ENCODE assay signal across 9 cellular contexts in the genomic region with DNA sequence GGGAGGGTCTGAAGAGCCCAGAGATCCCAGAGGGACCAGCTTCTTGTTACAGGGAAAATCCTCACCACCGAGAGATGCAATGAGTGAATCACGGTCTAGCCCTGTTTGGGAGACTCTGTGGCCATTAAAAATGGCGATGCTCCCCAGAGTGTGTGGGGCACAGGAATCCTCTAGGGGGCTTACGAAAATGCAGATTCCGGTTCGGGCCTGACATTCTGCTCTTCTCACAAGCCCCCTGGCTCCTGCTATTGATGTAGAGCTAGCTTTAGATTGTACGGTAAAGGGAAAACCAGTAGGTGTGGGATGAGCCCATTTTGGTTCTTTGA. TPM values are rescaled to one million over a fixed set of nuclear protein-coding genes. Genes with fewer than 3 reads are reported as not detected.
A peak's percentile ranks its signal among the peaks of the same experiment; 100 is the strongest.
DNase-seq lines count a peak whose midpoint lies in the region; ATAC-seq, FAIRE-seq and TF ChIP-seq lines count a peak whose summit lies in the region.
"Had no signal": no experiment of that assay in that cellular context is flagged by ENCODE, and none has a peak within 500 bp of the region (broad histone marks: within the 10 kb centered on the region; RNA-seq: fewer than 3 reads in every experiment).

No MANE protein-coding gene starts in this region.

- no TSS peak for BruUV-seq in endothelial cell of umbilical vein (replicated peaks; lab: Mats Ljungman, UMichigan)

- peak overlapping the region; percentile 90 for H2AFZ ChIP-seq in endothelial cell of umbilical vein (ENCODE audit: low read depth, low read length)

- H3K27ac Mint-ChIP-seq in CD8-positive, alpha-beta memory T cell: no peak overlapping the region
- H3K27ac Mint-ChIP-seq in osteocyte (ENCODE audit: unreplicated experiment): no peak overlapping the region

- dilution Hi-C loops in endothelial cell of umbilical vein (cut with MboI; ENCODE audit: extremely low pct_ligation_motif_present, low sequenced_read_pairs): no loop called here

- ATAC-seq in upper lobe of left lung (ENCODE audit: low FRiP score in 2 of 2) (no peak), HG03045 (IDR thresholded peaks at IDR 0.05; ENCODE audit: unreplicated experiment) (no peak), HG02763 (IDR thresholded peaks at IDR 0.05; ENCODE audit: unreplicated experiment) (no peak), body of pancreas (no peak)

- H3K4me1 ChIP-seq in CD8-positive, alpha-beta memory T cell (ENCODE audit: insufficient read depth, low read length): peaks cover 8% of the 10 kb centered on the region
- H3K4me1 ChIP-seq in endothelial cell of umbilical vein (ENCODE audit: control insufficient read depth, extremely low read depth, insufficient read depth, low read length): peaks cover 19% of the 10 kb centered on the region
- H3K4me1 ChIP-seq in upper lobe of left lung: peaks cover 11 to 24% (median 18%) of the 10 kb centered on the region in 4 donors
- peaks cover 22% of the 10 kb centered on the region for H3K4me1 ChIP-seq in body of pancreas

- no peaks in the 10 kb centered on the region for H4K20me1 ChIP-seq in endothelial cell of umbilical vein (replicated peaks; ENCODE audit: control insufficient read depth, extremely low read depth, insufficient read depth, low read length)

- peaks cover 0 to 1% (median 0%) of the 10 kb centered on the region in 3 donors for H3K36me3 Mint-ChIP-seq in CD8-positive, alpha-beta memory T cell
- no peaks in the 10 kb centered on the region for H3K36me3 Mint-ChIP-seq in osteocyte (ENCODE audit: unreplicated experiment)

- intact Hi-C loops in endothelial cell of umbilical vein (cut with micrococcal nuclease): no loop called here
- intact Hi-C loops in body of pancreas (cut with DNase I): no loop called here

- no peak for TF ChIP-seq EP300 in upper lobe of left lung (IDR thresholded peaks at IDR 0.05)

- H3K9me3 Mint-ChIP-seq in CD8-positive, alpha-beta memory T cell: no peaks in the 10 kb centered on the region
- H3K9me3 Mint-ChIP-seq in osteocyte (ENCODE audit: unreplicated experiment): no peaks in the 10 kb centered on the region

- no peak overlapping the region for H3K4me2 ChIP-seq in endothelial cell of umbilical vein (ENCODE audit: insufficient read depth, low read length)

- peak overlapping the region in 6 of 7 donors; percentile 40 to 67 (median 53) for H3K4me3 Mint-ChIP-seq in CD8-positive, alpha-beta memory T cell
- H3K4me3 Mint-ChIP-seq in osteocyte (ENCODE audit: unreplicated experiment): peak overlapping the region; percentile 66

- H3K27ac ChIP-seq in CD8-positive, alpha-beta memory T cell (ENCODE audit: low read depth, low read length): no peak overlapping the region
- H3K27ac ChIP-seq in endothelial cell of umbilical vein (ENCODE audit: insufficient read depth, low read depth, low read length) (no peak overlapping the region), upper lobe of left lung (peak overlapping the region in 1 of 4 donors; percentile 73), body of pancreas (no peak overlapping the region)

- H3K4me3 ChIP-seq in CD8-positive, alpha-beta memory T cell (ENCODE audit: low read length): peak overlapping the region; percentile 65
- H3K4me3 ChIP-seq in endothelial cell of umbilical vein (replicated peaks in 1 of 3; ENCODE audit: insufficient read depth in 1 of 3, low read depth in 1 of 3, low read length in 3 of 3) (no peak overlapping the region), upper lobe of left lung (peak overlapping the region in 2 of 4 donors; percentile 49 to 55), body of pancreas (no peak overlapping the region)

- no peaks in the 10 kb centered on the region for H3K9me3 ChIP-seq in CD8-positive, alpha-beta memory T cell (ENCODE audit: low read length)
- no peaks in the 10 kb centered on the region for H3K9me3 ChIP-seq in endothelial cell of umbilical vein (replicated peaks; ENCODE audit: control insufficient read depth, insufficient read depth, low read length)
- H3K9me3 ChIP-seq in upper lobe of left lung: no peaks in the 10 kb centered on the region
- H3K9me3 ChIP-seq in body of pancreas: no peaks in the 10 kb centered on the region
- H3K9me3 ChIP-seq: sigmoid colon had no signal

- CTCF ChIA-PET in CD8-positive, alpha-beta memory T cell (lab: Charles Lee): interaction anchor here (1.3 to 5.3 kb wide), 3 partner anchors 12 to 155 kb away, joined by 3 to 33 read pairs (median 5); no protein-coding TSS in a partner anchor
- CTCF ChIA-PET in endothelial cell of umbilical vein (lab: Charles Lee): interaction anchor here (0.6 to 2.0 kb wide), 8 partner anchors 11 to 1699 kb away, joined by 3 to 20 read pairs (median 6); a partner anchor contains a TSS

- H3K79me2 ChIP-seq in endothelial cell of umbilical vein (ENCODE audit: control insufficient read depth, insufficient read depth, low read length): no peaks in the 10 kb centered on the region

- H3K36me3 ChIP-seq in CD8-positive, alpha-beta memory T cell (ENCODE audit: insufficient read depth, low read length): no peaks in the 10 kb centered on the region
- H3K36me3 ChIP-seq in endothelial cell of umbilical vein (ENCODE audit: control insufficient read depth in 2 of 2, extremely low read depth in 1 of 2, insufficient read depth in 2 of 2, low read length in 2 of 2) (no peaks in the 10 kb centered on the region), upper lobe of left lung (no peaks in the 10 kb centered on the region), body of pancreas (replicated peaks in 1 of 2; ENCODE audit: insufficient read depth in 1 of 2, low read depth in 2 of 2) (no peaks in the 10 kb centered on the region)
- H3K36me3 ChIP-seq: sigmoid colon had no signal

- no peak for DNase-seq in CD8-positive, alpha-beta memory T cell
- peak; percentile 49 for DNase-seq in NCI-H2227 treated with DMSO at 0.1 percent for 48 hours (lab: John Stamatoyannopoulos, UW)
- no peak for DNase-seq in endothelial cell of umbilical vein (ENCODE audit: low read depth, low spot score)
- no peak for DNase-seq in osteocyte (ENCODE audit: extremely low spot score, unreplicated experiment)
- DNase-seq in upper lobe of left lung: no peak
- no peak for DNase-seq in body of pancreas
- DNase-seq: sigmoid colon had no signal

- no peak overlapping the region for H3K9ac ChIP-seq in endothelial cell of umbilical vein (replicated peaks; ENCODE audit: extremely low read depth, insufficient read depth, low read length)

- peaks cover 7 to 14% (median 10%) of the 10 kb centered on the region in 3 donors for H3K4me1 Mint-ChIP-seq in CD8-positive, alpha-beta memory T cell
- peaks cover 17% of the 10 kb centered on the region for H3K4me1 Mint-ChIP-seq in osteocyte (ENCODE audit: unreplicated experiment)

- POLR2A ChIA-PET in CD8-positive, alpha-beta memory T cell (lab: Charles Lee): no interaction called here
- POLR2A ChIA-PET in endothelial cell of umbilical vein (lab: Charles Lee): no interaction called here

- H3K9me1 ChIP-seq in endothelial cell of umbilical vein (replicated peaks; ENCODE audit: control insufficient read depth, extremely low read depth, insufficient read depth, low read length): no peaks in the 10 kb centered on the region

- peaks cover 33 to 67% of the 10 kb centered on the region in 2 donors for H3K27me3 Mint-ChIP-seq in CD8-positive, alpha-beta memory T cell
- H3K27me3 Mint-ChIP-seq in osteocyte (ENCODE audit: unreplicated experiment): peaks cover 82% of the 10 kb centered on the region

- no peak for TF ChIP-seq POLR2A in endothelial cell of umbilical vein (IDR thresholded peaks at IDR 0.05; ENCODE audit: low read depth, low read length)
- TF ChIP-seq POLR2A in upper lobe of left lung (IDR thresholded peaks at IDR 0.05): no peak
- no peak for TF ChIP-seq POLR2A in body of pancreas (IDR thresholded peaks at IDR 0.05)

- WGBS in upper lobe of left lung, 2 donors: 37 to 42% methylated on average over 7 of the region's 7 CpGs
- 38 to 60% methylated on average over 7 of the region's 7 CpGs for WGBS in body of pancreas, 2 donors

- TF ChIP-seq CTCF in endothelial cell of umbilical vein (IDR thresholded peaks at IDR 0.05; ENCODE audit: extremely low read depth in 1 of 2, insufficient read depth in 1 of 2, low read depth in 1 of 2, low read length in 2 of 2) (no peak), osteocyte (IDR thresholded peaks at IDR 0.05) (no peak), upper lobe of left lung (IDR thresholded peaks at IDR 0.05) (no peak), body of pancreas (IDR thresholded peaks at IDR 0.05) (no peak)

- FAIRE-seq in endothelial cell of umbilical vein (lab: Jason Lieb, UNC): peak; percentile 42

- peaks cover 15% of the 10 kb centered on the region for H3K27me3 ChIP-seq in CD8-positive, alpha-beta memory T cell (ENCODE audit: insufficient read depth, low read length, poor library complexity, severe bottlenecking)
- peaks cover 0 to 6% of the 10 kb centered on the region in 2 experiments for H3K27me3 ChIP-seq in endothelial cell of umbilical vein (ENCODE audit: control insufficient read depth in 2 of 2, insufficient read depth in 2 of 2, low read length in 2 of 2)
- peaks cover 0 to 14% (median 0%) of the 10 kb centered on the region in 4 donors for H3K27me3 ChIP-seq in upper lobe of left lung
- no peaks in the 10 kb centered on the region for H3K27me3 ChIP-seq in body of pancreas

TF ChIP-seq in endothelial cell of umbilical vein, 7 proteins besides CTCF, POLR2A, EP300 and RAD21 (continues in another document):
- no peak for TF ChIP-seq POLR2AphosphoS5 (IDR thresholded peaks at IDR 0.05; ENCODE audit: insufficient read depth, low read depth, low read length)
- no peak for TF ChIP-seq EZH2 (IDR thresholded peaks at IDR 0.05; ENCODE audit: borderline replicate concordance, low read depth, low read length, severe bottlenecking)
- no peak for TF ChIP-seq MYC (IDR thresholded peaks at IDR 0.05; ENCODE audit: low read depth, low read length)
- TF ChIP-seq FOS (IDR thresholded peaks at IDR 0.05; ENCODE audit: borderline replicate concordance, insufficient read depth, low read length): no peak
- TF ChIP-seq, protein P1, sequence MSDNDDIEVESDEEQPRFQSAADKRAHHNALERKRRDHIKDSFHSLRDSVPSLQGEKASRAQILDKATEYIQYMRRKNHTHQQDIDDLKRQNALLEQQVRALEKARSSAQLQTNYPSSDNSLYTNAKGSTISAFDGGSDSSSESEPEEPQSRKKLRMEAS (IDR thresholded peaks at IDR 0.05; ENCODE audit: insufficient read depth, insufficient read length): no peak

RNA-seq across cellular contexts. Expression of a gene that starts 35.5 kb away (rescaled TPM):
- total RNA-seq in CD8-positive, alpha-beta memory T cell: under 1 TPM in 1 of 2 experiments, not detected in 1; 0.04 TPM
- polyA plus RNA-seq in CD8-positive, alpha-beta memory T cell: 0.31 TPM
- total RNA-seq in endothelial cell of umbilical vein (not detected in 2 replicates), osteocyte (10.6 and 11.4 TPM in 2 replicates), upper lobe of left lung (1 to 10 TPM; 3.1 to 10.0 (median 7.2) TPM), body of pancreas (10 to 100 TPM in 1 of 2 donors, 1 to 10 TPM in 1; 7.9 to 10.1 TPM)
- 0.01 TPM in 1 of 2 replicates, not detected in the other for polyA plus RNA-seq in endothelial cell of umbilical vein
- not detected in 2 replicates for polyA plus RNA-seq in endothelial cell of umbilical vein (2011; cell fraction: cytosol; rRNA removed)
- not detected in 2 replicates for polyA plus RNA-seq in endothelial cell of umbilical vein (2011; cell fraction: nucleus; rRNA removed)
- polyA plus RNA-seq in endothelial cell of umbilical vein (2012): not detected in 2 replicates
- polyA minus RNA-seq in endothelial cell of umbilical vein: not detected in 2 replicates
- polyA minus RNA-seq in endothelial cell of umbilical vein (2011; cell fraction: cytosol; rRNA and poly(A)+ RNA removed): not detected
- polyA minus RNA-seq in endothelial cell of umbilical vein (2011; cell fraction: nucleus; rRNA and poly(A)+ RNA removed): not detected in 2 replicates
